Comparison of ENCODE assay signal across 9 cellular contexts in the genomic region with DNA sequence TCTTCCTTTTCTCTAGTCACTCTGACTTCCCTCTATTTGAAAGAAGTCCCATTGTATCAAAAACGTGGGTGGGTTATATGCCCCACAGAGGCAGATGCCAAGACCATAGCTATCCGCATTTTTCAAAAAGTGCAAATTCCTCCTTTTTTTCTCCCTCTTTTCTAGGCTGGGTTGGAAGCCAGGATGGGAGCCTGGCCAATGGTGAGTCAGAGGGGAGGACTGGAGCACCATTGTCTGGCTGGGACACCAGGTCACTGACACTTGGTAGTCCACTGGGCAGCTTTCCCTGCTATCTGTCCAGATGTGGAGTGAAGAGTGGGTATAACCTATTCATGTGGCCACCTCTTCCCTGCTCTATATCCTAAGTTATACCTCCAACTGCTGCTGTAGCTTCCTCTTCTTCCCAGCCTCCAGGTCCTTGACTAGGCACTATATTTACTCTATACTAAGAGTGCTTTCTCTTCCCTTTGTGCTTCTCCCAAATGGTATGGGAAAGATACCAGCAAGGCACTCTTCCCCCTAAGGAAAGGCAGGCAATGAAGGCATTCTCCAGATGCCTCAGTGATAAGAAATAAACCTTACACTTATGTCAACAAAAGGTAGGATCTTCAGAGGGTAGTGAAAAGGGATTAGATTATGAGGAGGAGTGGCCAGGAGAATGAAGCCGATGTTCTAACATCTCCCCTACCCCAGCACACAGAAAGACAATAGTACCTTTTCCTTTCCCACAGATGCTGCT. TPM values are rescaled to one million over a fixed set of nuclear protein-coding genes. Genes with fewer than 3 reads are reported as not detected.
DNase-seq lines count a peak whose midpoint lies in the region; ATAC-seq and TF ChIP-seq lines count a peak whose summit lies in the region.
"Had no signal": no experiment of that assay in that cellular context is flagged by ENCODE, and none has a peak within 500 bp of the region (broad histone marks: within the 10 kb centered on the region; RNA-seq: fewer than 3 reads in every experiment).

No MANE protein-coding gene starts in this region.

- no peaks in the 10 kb centered on the region for H3K9me3 ChIP-seq in ascending aorta
- H3K9me3 ChIP-seq in right atrium auricular region = no peaks in the 10 kb centered on the region
- no peaks in the 10 kb centered on the region for H3K9me3 ChIP-seq in gastrocnemius medialis

- DNase-seq in G401 (ENCODE audit: low spot score) = peak; percentile 39
- DNase-seq in ascending aorta (ENCODE audit: low spot score in 2 of 2) = peak in 1 of 2 donors; percentile 87
- DNase-seq in right atrium auricular region (ENCODE audit: low spot score) = peak; percentile 92
- peak; percentile 67 to 85 for DNase-seq in gastrocnemius medialis
- no peak for DNase-seq in T-helper 1 cell
- DNase-seq in NK-92 (lab: John Stamatoyannopoulos, UW; ENCODE audit: unreplicated experiment) = no peak
- DNase-seq in activated T-cell treated with anti-CD3 and anti-CD28 coated beads, Interleukin-2, amount 50 U/mL, for 4 hours = no peak
- DNase-seq: activated CD8-positive, alpha-beta memory T cell treated with anti-CD3 and anti-CD28 coated beads, Interleukin-2, amount 50 U/mL, for 4 hours had no signal

- intact Hi-C loops in ascending aorta (cut with DNase I) = no loop called here
- intact Hi-C loops in gastrocnemius medialis (cut with DNase I; ENCODE audit: low total_unique reads) = loop anchor here (5.0 kb wide), 1 partner anchor 518 kb away; a partner anchor contains a TSS

- H3K36me3 Mint-ChIP-seq in activated T-cell treated with anti-CD3 and anti-CD28 coated beads, Interleukin-2, amount 50 U/mL, for 4 hours (ENCODE audit: insufficient read depth) = peaks cover 34% of the 10 kb centered on the region

- H3K4me3 ChIP-seq in ascending aorta = no peak overlapping the region
- H3K4me3 ChIP-seq in right atrium auricular region = no peak overlapping the region
- no peak overlapping the region for H3K4me3 ChIP-seq in gastrocnemius medialis

- no peaks in the 10 kb centered on the region for H3K27me3 Mint-ChIP-seq in activated T-cell treated with anti-CD3 and anti-CD28 coated beads, Interleukin-2, amount 50 U/mL, for 4 hours (ENCODE audit: low read depth)

- TF ChIP-seq POLR2A in gastrocnemius medialis (IDR thresholded peaks at IDR 0.05) = no peak

- H3K4me3 Mint-ChIP-seq in activated T-cell treated with anti-CD3 and anti-CD28 coated beads, Interleukin-2, amount 50 U/mL, for 4 hours = no peak overlapping the region

- no peaks in the 10 kb centered on the region for H3K9me3 Mint-ChIP-seq in activated T-cell treated with anti-CD3 and anti-CD28 coated beads, Interleukin-2, amount 50 U/mL, for 4 hours

- in situ Hi-C loops in G401 (cut with HindIII; ENCODE audit: low sequenced_read_pairs) = no loop called here
- in situ Hi-C loops in gastrocnemius medialis (cut with MboI; ENCODE audit: low sequenced_read_pairs in 4 of 4) = no loop called here

- H3K4me1 Mint-ChIP-seq in activated T-cell treated with anti-CD3 and anti-CD28 coated beads, Interleukin-2, amount 50 U/mL, for 4 hours (ENCODE audit: low read depth) = peaks cover 46% of the 10 kb centered on the region

- ATAC-seq in gastrocnemius medialis (peak; percentile 52 to 53), GM18870 (IDR thresholded peaks at IDR 0.05; ENCODE audit: unreplicated experiment) (no peak)
- no peak for ATAC-seq in activated T-cell treated with anti-CD3 and anti-CD28 coated beads, Interleukin-2, amount 50 U/mL, for 4 hours

- H3K4me1 ChIP-seq in ascending aorta = peaks cover 9 to 38% of the 10 kb centered on the region in 2 donors
- peaks cover 0 to 69% of the 10 kb centered on the region in 2 donors for H3K4me1 ChIP-seq in right atrium auricular region
- H3K4me1 ChIP-seq in gastrocnemius medialis = peaks cover 52 to 67% of the 10 kb centered on the region in 2 donors

- H3K36me3 ChIP-seq in ascending aorta = peaks cover 14 to 49% of the 10 kb centered on the region in 2 donors
- peaks cover 29% of the 10 kb centered on the region for H3K36me3 ChIP-seq in right atrium auricular region
- H3K36me3 ChIP-seq in gastrocnemius medialis = peaks cover 0 to 31% of the 10 kb centered on the region in 2 donors

- TF ChIP-seq CTCF in ascending aorta (IDR thresholded peaks at IDR 0.05) (no peak), right atrium auricular region (IDR thresholded peaks at IDR 0.05) (no peak), gastrocnemius medialis (IDR thresholded peaks at IDR 0.05 in 4 of 5, conservative IDR thresholded peaks at IDR 0.05 in 1 of 5) (no peak)

- no peaks in the 10 kb centered on the region for H3K27me3 ChIP-seq in ascending aorta
- no peaks in the 10 kb centered on the region for H3K27me3 ChIP-seq in right atrium auricular region
- no peaks in the 10 kb centered on the region for H3K27me3 ChIP-seq in gastrocnemius medialis

- H3K27ac ChIP-seq in ascending aorta (peak overlapping the region; percentile 79 to 85), right atrium auricular region (peak overlapping the region; percentile 58 to 93), gastrocnemius medialis (peak overlapping the region; percentile 91 to 95 (median 93))

RNA-seq across cellular contexts. Expression of a gene that starts 12.9 kb away (rescaled TPM):
- total RNA-seq in G401 (2014; rRNA removed; shearing (Covaris generic)) = 19.1 and 40.6 TPM in 2 replicates
- 94.8 TPM for total RNA-seq in ascending aorta
- total RNA-seq in right atrium auricular region = 10 to 100 TPM; 46.5 to 61.8 TPM
- total RNA-seq in gastrocnemius medialis = 10 to 100 TPM; 65.5 to 98.1 (median 77.3) TPM
- total RNA-seq in activated T-cell treated with anti-CD3 and anti-CD28 coated beads, Interleukin-2, amount 50 U/mL, for 4 hours = 10 to 100 TPM; 50.9 to 60.2 (median 57.8) TPM

RNA-seq across cellular contexts. Expression of a gene that starts 32.2 kb away (rescaled TPM):
- 14.6 and 20.3 TPM in 2 replicates for total RNA-seq in G401 (2014; rRNA removed; shearing (Covaris generic))
- total RNA-seq in ascending aorta (67.9 TPM), right atrium auricular region (10 to 100 TPM; 12.9 to 26.3 TPM), gastrocnemius medialis (10 to 100 TPM; 11.9 to 19.6 (median 16.6) TPM)
- 10 to 100 TPM; 25.3 to 27.5 (median 25.9) TPM for total RNA-seq in activated T-cell treated with anti-CD3 and anti-CD28 coated beads, Interleukin-2, amount 50 U/mL, for 4 hours

RNA-seq across cellular contexts. Expression of a gene that starts 32.7 kb away (rescaled TPM):
- total RNA-seq in G401 (2014; rRNA removed; shearing (Covaris generic)) = 102 and 125 TPM in 2 replicates
- total RNA-seq in ascending aorta (8.4 TPM), right atrium auricular region (10 to 100 TPM; 17.9 to 20.2 TPM), gastrocnemius medialis (10 to 100 TPM; 11.4 to 24.0 (median 20.6) TPM)
- 10 to 100 TPM; 48.7 to 58.6 (median 50.9) TPM for total RNA-seq in activated T-cell treated with anti-CD3 and anti-CD28 coated beads, Interleukin-2, amount 50 U/mL, for 4 hours

RNA-seq across cellular contexts. Expression of a gene that starts 58.2 kb away (rescaled TPM):
- 0.27 TPM in 1 of 2 replicates, not detected in the other for total RNA-seq in G401 (2014; rRNA removed; shearing (Covaris generic))
- total RNA-seq in ascending aorta (102 TPM), right atrium auricular region (10 to 100 TPM; 41.7 to 43.6 TPM), gastrocnemius medialis (10 to 100 TPM; 30.9 to 70.2 (median 42.3) TPM)
- total RNA-seq in activated T-cell treated with anti-CD3 and anti-CD28 coated beads, Interleukin-2, amount 50 U/mL, for 4 hours = under 1 TPM; 0.43 to 0.82 (median 0.63) TPM

RNA-seq across cellular contexts. Expression of a gene that starts 59.8 kb away (rescaled TPM):
- 242 and 285 TPM in 2 replicates for total RNA-seq in G401 (2014; rRNA removed; shearing (Covaris generic))
- total RNA-seq in ascending aorta (83.5 TPM), right atrium auricular region (100 to 1,000 TPM; 109 to 157 TPM), gastrocnemius medialis (100 to 1,000 TPM; 263 to 439 (median 340) TPM)
- 100 to 1,000 TPM; 336 to 368 (median 350) TPM for total RNA-seq in activated T-cell treated with anti-CD3 and anti-CD28 coated beads, Interleukin-2, amount 50 U/mL, for 4 hours

Comparison
In these comparisons a context has a peak if more than half of its experiments do, and no peak if none do; other contexts are left out.
1. DNase-seq: peak in G401 (single experiment), right atrium auricular region (single experiment) and gastrocnemius medialis (2 of 2); none in T-helper 1 cell (0 of 5), NK-92 (single experiment) and activated T-cell treated with anti-CD3 and anti-CD28 coated beads, Interleukin-2, amount 50 U/mL, for 4 hours (single experiment).
2. ATAC-seq: peak in gastrocnemius medialis (2 of 2); none in activated T-cell treated with anti-CD3 and anti-CD28 coated beads, Interleukin-2, amount 50 U/mL, for 4 hours (0 of 2) and GM18870 (single experiment).
3. Peak in every context shown above with its lines, with median percentiles within 50 percentile points of each other: H3K27ac ChIP-seq.